ENCODE assay signal across 8 cellular contexts in the genomic region with DNA sequence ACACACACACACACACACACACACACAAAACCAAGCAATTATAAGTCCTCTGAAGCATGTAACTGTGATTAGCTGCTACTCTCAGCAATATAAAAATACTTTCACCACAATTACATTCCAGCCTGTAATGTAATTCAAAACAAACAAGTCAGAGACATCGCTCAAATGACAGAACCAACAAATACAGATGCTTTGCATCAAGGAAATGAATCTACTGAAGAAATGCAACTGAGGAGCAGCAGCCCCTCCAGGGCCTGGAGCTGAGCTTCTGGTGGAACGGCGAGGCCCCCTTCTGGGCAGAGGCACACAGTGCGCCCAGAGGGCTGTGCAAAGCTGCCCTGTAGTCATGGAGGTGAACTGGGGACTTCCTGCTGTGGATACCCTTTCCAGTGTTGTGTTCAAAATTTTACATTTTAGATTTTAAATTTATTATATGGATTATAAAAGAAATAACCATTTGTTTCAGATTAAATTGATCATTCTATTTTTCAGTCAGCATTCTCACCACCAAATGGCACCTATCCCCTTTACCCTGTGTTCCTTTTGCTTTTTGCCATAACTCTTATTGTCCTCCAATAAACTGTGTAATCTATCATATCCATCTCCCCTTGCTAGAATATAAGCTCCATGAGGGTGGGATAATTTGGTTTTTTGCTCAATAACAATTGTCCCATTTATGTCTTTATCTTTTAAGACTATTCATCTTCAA. TPM values are rescaled to one million over a fixed set of nuclear protein-coding genes. Genes with fewer than 3 reads are reported as not detected.
A peak's percentile ranks its signal among the peaks of the same experiment; 100 is the strongest.
DNase-seq lines count a peak whose midpoint lies in the region; ATAC-seq and TF ChIP-seq lines count a peak whose summit lies in the region.

No MANE protein-coding gene starts in this region.

- no peak overlapping the region for H3K4me3 ChIP-seq in Peyer's patch
- H3K4me3 ChIP-seq in fibroblast of the aortic adventitia (ENCODE audit: low read depth, low read length), result no peak overlapping the region
- no peak overlapping the region for H3K4me3 ChIP-seq in thyroid gland (replicated peaks in 1 of 3)

- H3K27me3 ChIP-seq in Peyer's patch (no peaks in the 10 kb centered on the region), thyroid gland (no peaks in the 10 kb centered on the region)

- TF ChIP-seq CTCF in Peyer's patch (IDR thresholded peaks at IDR 0.05), result peak; percentile 57 to 91 (median 82)
- TF ChIP-seq CTCF in fibroblast of the aortic adventitia (IDR thresholded peaks at IDR 0.05; ENCODE audit: insufficient read depth, low read length), result peak; percentile 100
- peak; percentile 69 to 94 (median 76) for TF ChIP-seq CTCF in thyroid gland (IDR thresholded peaks at IDR 0.05)

- H3K4me3 Mint-ChIP-seq in activated T-helper 1 cell treated with anti-CD3 and anti-CD28 coated beads, Interleukin-12 subunit alpha, Interleukin-12 subunit beta, Interleukin-2, Interleukin-4 antibody, amounts not matched to agents 30 ng/mL and 10 ng/mL and 1 ng/mL, durations not matched to agents 14 hours and 24 hours and 36 hours, result no peak overlapping the region

- no peak overlapping the region for H3K27ac Mint-ChIP-seq in activated T-helper 1 cell treated with anti-CD3 and anti-CD28 coated beads, Interleukin-12 subunit alpha, Interleukin-12 subunit beta, Interleukin-2, Interleukin-4 antibody, amounts not matched to agents 30 ng/mL and 10 ng/mL and 1 ng/mL, durations not matched to agents 14 hours and 24 hours and 36 hours

- DNase-seq in EL (peak; percentile 82), HuH-7.5 (ENCODE audit: low spot score) (peak; percentile 53), Peyer's patch (peak; percentile 60 to 81 (median 77)), fibroblast of the aortic adventitia (ENCODE audit: low read depth) (peak; percentile 85), nucleus accumbens (lab: John Stamatoyannopoulos, UW) (peak in 53 of 56 donors; percentile 1 to 84 (median 35)), thyroid gland (peak; percentile 67 to 71)
- peak; percentile 55 for DNase-seq in activated T-helper 1 cell treated with anti-CD3 and anti-CD28 coated beads, Interleukin-12 subunit alpha, Interleukin-12 subunit beta, Interleukin-2, Interleukin-4 antibody, amounts not matched to agents 30 ng/mL and 10 ng/mL and 1 ng/mL, durations not matched to agents 14 hours and 24 hours and 36 hours (ENCODE audit: low spot score)

- peaks cover 0 to 3% (median 0%) of the 10 kb centered on the region in 3 donors for H3K36me3 ChIP-seq in Peyer's patch
- H3K36me3 ChIP-seq in thyroid gland, result no peaks in the 10 kb centered on the region

- intact Hi-C loops in activated T-helper 1 cell treated with anti-CD3 and anti-CD28 coated beads, Interleukin-12 subunit alpha, Interleukin-12 subunit beta, Interleukin-2, Interleukin-4 antibody, amounts not matched to agents 30 ng/mL and 10 ng/mL and 1 ng/mL, durations not matched to agents 14 hours and 24 hours and 36 hours (cut with micrococcal nuclease), result loop anchor here (1.0 to 5.0 kb wide), 7 partner anchors 194 to 953 kb away; a partner anchor contains a TSS
- intact Hi-C loops in thyroid gland (cut with DNase I), result no loop called here

- H3K4me1 ChIP-seq in Peyer's patch, result no peaks in the 10 kb centered on the region
- H3K4me1 ChIP-seq in thyroid gland, result no peaks in the 10 kb centered on the region

- TF ChIP-seq POLR2A in Peyer's patch (IDR thresholded peaks at IDR 0.05) (no peak), thyroid gland (IDR thresholded peaks at IDR 0.05) (no peak)

- H3K9me3 ChIP-seq in Peyer's patch, result no peaks in the 10 kb centered on the region
- no peaks in the 10 kb centered on the region for H3K9me3 ChIP-seq in thyroid gland

- 21 to 27% methylated on average over 4 of the region's 4 CpGs for WGBS in thyroid gland, 2 donors

- no peak overlapping the region for H3K27ac ChIP-seq in Peyer's patch
- H3K27ac ChIP-seq in thyroid gland, result no peak overlapping the region

- H3K36me3 Mint-ChIP-seq in activated T-helper 1 cell treated with anti-CD3 and anti-CD28 coated beads, Interleukin-12 subunit alpha, Interleukin-12 subunit beta, Interleukin-2, Interleukin-4 antibody, amounts not matched to agents 30 ng/mL and 10 ng/mL and 1 ng/mL, durations not matched to agents 14 hours and 24 hours and 36 hours (ENCODE audit: low read depth), result peaks cover 15% of the 10 kb centered on the region

- no peaks in the 10 kb centered on the region for H3K27me3 Mint-ChIP-seq in activated T-helper 1 cell treated with anti-CD3 and anti-CD28 coated beads, Interleukin-12 subunit alpha, Interleukin-12 subunit beta, Interleukin-2, Interleukin-4 antibody, amounts not matched to agents 30 ng/mL and 10 ng/mL and 1 ng/mL, durations not matched to agents 14 hours and 24 hours and 36 hours (ENCODE audit: insufficient read depth)

- no peaks in the 10 kb centered on the region for H3K4me1 Mint-ChIP-seq in activated T-helper 1 cell treated with anti-CD3 and anti-CD28 coated beads, Interleukin-12 subunit alpha, Interleukin-12 subunit beta, Interleukin-2, Interleukin-4 antibody, amounts not matched to agents 30 ng/mL and 10 ng/mL and 1 ng/mL, durations not matched to agents 14 hours and 24 hours and 36 hours (ENCODE audit: low read depth)

- no peaks in the 10 kb centered on the region for H3K9me3 Mint-ChIP-seq in activated T-helper 1 cell treated with anti-CD3 and anti-CD28 coated beads, Interleukin-12 subunit alpha, Interleukin-12 subunit beta, Interleukin-2, Interleukin-4 antibody, amounts not matched to agents 30 ng/mL and 10 ng/mL and 1 ng/mL, durations not matched to agents 14 hours and 24 hours and 36 hours

- ATAC-seq in GM21576 (IDR thresholded peaks at IDR 0.05; ENCODE audit: unreplicated experiment), result peak; percentile 99

RNA-seq across cellular contexts. Expression of a gene that starts 23.2 kb away (rescaled TPM):
- 10 to 100 TPM in 1 of 4 donors, 1 to 10 TPM in 3; 1.7 to 11.3 (median 6.1) TPM for total RNA-seq in Peyer's patch
- 39.0 and 43.6 TPM in 2 replicates for total RNA-seq in activated T-helper 1 cell treated with anti-CD3 and anti-CD28 coated beads, Interleukin-12 subunit alpha, Interleukin-12 subunit beta, Interleukin-2, Interleukin-4 antibody, amounts not matched to agents 30 ng/mL and 10 ng/mL and 1 ng/mL, durations not matched to agents 14 hours and 24 hours and 36 hours
- total RNA-seq in fibroblast of the aortic adventitia (ENCODE audit: low replicate concordance), result 6.4 and 7.1 TPM in 2 replicates
- 1 to 10 TPM; 3.6 to 9.4 (median 5.4) TPM for total RNA-seq in thyroid gland

RNA-seq across cellular contexts. Expression of a gene that starts 23.3 kb away (rescaled TPM):
- total RNA-seq in Peyer's patch (10 to 100 TPM in 3 of 4 donors, 1 to 10 TPM in 1; 4.1 to 16.6 (median 12.7) TPM), fibroblast of the aortic adventitia (ENCODE audit: low replicate concordance) (20.6 and 27.0 TPM in 2 replicates), thyroid gland (10 to 100 TPM; 22.6 to 27.3 (median 25.0) TPM)
- total RNA-seq in activated T-helper 1 cell treated with anti-CD3 and anti-CD28 coated beads, Interleukin-12 subunit alpha, Interleukin-12 subunit beta, Interleukin-2, Interleukin-4 antibody, amounts not matched to agents 30 ng/mL and 10 ng/mL and 1 ng/mL, durations not matched to agents 14 hours and 24 hours and 36 hours, result 23.6 and 25.0 TPM in 2 replicates

Comparison
In these comparisons a context has a peak if more than half of its experiments do, and no peak if none do; other contexts are left out.
1. DNase-seq: peak in every context shown above with its lines; median percentile 85 in fibroblast of the aortic adventitia; 82 in EL; 77 in Peyer's patch; 69 in thyroid gland; 55 in activated T-helper 1 cell treated with anti-CD3 and anti-CD28 coated beads, Interleukin-12 subunit alpha, Interleukin-12 subunit beta, Interleukin-2, Interleukin-4 antibody, amounts not matched to agents 30 ng/mL and 10 ng/mL and 1 ng/mL, durations not matched to agents 14 hours and 24 hours and 36 hours; 53 in HuH-7.5; 35 in nucleus accumbens.